ENCODE assay signal across 15 cellular contexts in genomic region chr1:30775433-30775975, GRCh38. TPM values are rescaled to one million over a fixed set of nuclear protein-coding genes. Genes with fewer than 3 reads are reported as not detected.
DNase-seq lines count a peak whose midpoint lies in the region; ATAC-seq and TF ChIP-seq lines count a peak whose summit lies in the region.
"Had no signal": no experiment of that assay in that cellular context is flagged by ENCODE, and none has a peak within 500 bp of the region (broad histone marks: within the 10 kb centered on the region; RNA-seq: fewer than 3 reads in every experiment).

No MANE protein-coding gene starts in this region.

- H3K27me3 Mint-ChIP-seq in glutamatergic neuron (ENCODE audit: unreplicated experiment) = peaks cover 2% of the 10 kb centered on the region
- H3K27me3 Mint-ChIP-seq in activated T-cell treated with anti-CD3 and anti-CD28 coated beads, Interleukin-2, amount 50 U/mL, for 72 hours (ENCODE audit: low read depth) = no peaks in the 10 kb centered on the region
- H3K27me3 Mint-ChIP-seq: CD8-positive, alpha-beta memory T cell had no signal

- intact Hi-C loops in Right ventricle myocardium superior (cut with DNase I) (no loop called here), cardiac septum (cut with DNase I) (no loop called here)

- ATAC-seq in Right ventricle myocardium superior (ENCODE audit: poor library complexity) = no peak
- no peak for ATAC-seq in stimulated activated effector memory CD8-positive, alpha-beta T cell treated with anti-CD3 and anti-CD28 coated beads, Interleukin-12 subunit alpha, Interleukin-12 subunit beta, amount 100 ng/mL, for 72 hours
- no peak for ATAC-seq in activated T-cell treated with anti-CD3 and anti-CD28 coated beads, Interleukin-2, amount 50 U/mL, for 72 hours (replicated peaks in 1 of 2)

- H3K4me1 Mint-ChIP-seq in stimulated activated effector memory CD8-positive, alpha-beta T cell treated with anti-CD3 and anti-CD28 coated beads, Interleukin-12 subunit alpha, Interleukin-12 subunit beta, amount 100 ng/mL, for 72 hours = peaks cover 6% of the 10 kb centered on the region
- peaks cover 5% of the 10 kb centered on the region for H3K4me1 Mint-ChIP-seq in glutamatergic neuron (ENCODE audit: low read depth, unreplicated experiment)
- peaks cover 15% of the 10 kb centered on the region for H3K4me1 Mint-ChIP-seq in activated T-cell treated with anti-CD3 and anti-CD28 coated beads, Interleukin-2, amount 50 U/mL, for 72 hours (ENCODE audit: low read depth)

- H3K36me3 Mint-ChIP-seq in stimulated activated effector memory CD8-positive, alpha-beta T cell treated with anti-CD3 and anti-CD28 coated beads, Interleukin-12 subunit alpha, Interleukin-12 subunit beta, amount 100 ng/mL, for 72 hours = peaks cover 7% of the 10 kb centered on the region
- no peaks in the 10 kb centered on the region for H3K36me3 Mint-ChIP-seq in glutamatergic neuron (ENCODE audit: unreplicated experiment)
- no peaks in the 10 kb centered on the region for H3K36me3 Mint-ChIP-seq in activated T-cell treated with anti-CD3 and anti-CD28 coated beads, Interleukin-2, amount 50 U/mL, for 72 hours (ENCODE audit: insufficient read depth in 2 of 2)
- H3K36me3 Mint-ChIP-seq: CD8-positive, alpha-beta memory T cell had no signal

- H3K27ac Mint-ChIP-seq in stimulated activated effector memory CD8-positive, alpha-beta T cell treated with anti-CD3 and anti-CD28 coated beads, Interleukin-12 subunit alpha, Interleukin-12 subunit beta, amount 100 ng/mL, for 72 hours = peak overlapping the region; percentile 4
- H3K27ac Mint-ChIP-seq in glutamatergic neuron (ENCODE audit: unreplicated experiment) = no peak overlapping the region
- no peak overlapping the region for H3K27ac Mint-ChIP-seq in activated T-cell treated with anti-CD3 and anti-CD28 coated beads, Interleukin-2, amount 50 U/mL, for 72 hours

- H3K9me3 Mint-ChIP-seq in stimulated activated effector memory CD8-positive, alpha-beta T cell treated with anti-CD3 and anti-CD28 coated beads, Interleukin-12 subunit alpha, Interleukin-12 subunit beta, amount 100 ng/mL, for 72 hours = no peaks in the 10 kb centered on the region
- peaks cover 1% of the 10 kb centered on the region for H3K9me3 Mint-ChIP-seq in glutamatergic neuron (ENCODE audit: unreplicated experiment)
- no peaks in the 10 kb centered on the region for H3K9me3 Mint-ChIP-seq in activated T-cell treated with anti-CD3 and anti-CD28 coated beads, Interleukin-2, amount 50 U/mL, for 72 hours

- peak; percentile 13 for DNase-seq in Right ventricle myocardium superior
- DNase-seq in cardiac septum (ENCODE audit: low spot score) = no peak
- DNase-seq in islet precursor cell = peak; percentile 31
- no peak for DNase-seq in stimulated activated effector memory CD8-positive, alpha-beta T cell treated with anti-CD3 and anti-CD28 coated beads, Interleukin-12 subunit alpha, Interleukin-12 subunit beta, amount 100 ng/mL, for 72 hours (ENCODE audit: low spot score in 2 of 2)
- DNase-seq in glutamatergic neuron = no peak
- no peak for DNase-seq in ecto neural progenitor cell (ENCODE audit: low spot score)
- no peak for DNase-seq in activated T-cell treated with anti-CD3 and anti-CD28 coated beads, Interleukin-2, amount 50 U/mL, for 72 hours
- DNase-seq: BE2C; Caco-2; CD8-positive, alpha-beta memory T cell; DND-41; GF-D8; GM23248; H7; IMR-90 had no signal

- no peak overlapping the region for H3K4me3 Mint-ChIP-seq in stimulated activated effector memory CD8-positive, alpha-beta T cell treated with anti-CD3 and anti-CD28 coated beads, Interleukin-12 subunit alpha, Interleukin-12 subunit beta, amount 100 ng/mL, for 72 hours
- H3K4me3 Mint-ChIP-seq in glutamatergic neuron (ENCODE audit: unreplicated experiment) = no peak overlapping the region
- H3K4me3 Mint-ChIP-seq in activated T-cell treated with anti-CD3 and anti-CD28 coated beads, Interleukin-2, amount 50 U/mL, for 72 hours = no peak overlapping the region
- H3K4me3 Mint-ChIP-seq: CD8-positive, alpha-beta memory T cell had no signal

- no peak for TF ChIP-seq CTCF in glutamatergic neuron (IDR thresholded peaks at IDR 0.05; ENCODE audit: partially characterized antibody, unreplicated experiment)

RNA-seq across cellular contexts. Expression of gene LAPTM5, which starts 17.9 kb away (rescaled TPM):
- total RNA-seq in Right ventricle myocardium superior = 19.5 TPM
- total RNA-seq in cardiac septum = 14.2 TPM
- total RNA-seq in glutamatergic neuron (ENCODE audit: unreplicated experiment) = 0.56 TPM
- 100 to 1,000 TPM; 220 to 281 TPM for total RNA-seq in activated T-cell treated with anti-CD3 and anti-CD28 coated beads, Interleukin-2, amount 50 U/mL, for 72 hours
- total RNA-seq: Caco-2, GM23248, IMR-90 had no signal

RNA-seq across cellular contexts. Expression of gene MATN1, which starts 52.1 kb away (rescaled TPM):
- total RNA-seq in Right ventricle myocardium superior (not detected), cardiac septum (not detected), glutamatergic neuron (ENCODE audit: unreplicated experiment) (0.22 TPM)
- total RNA-seq in activated T-cell treated with anti-CD3 and anti-CD28 coated beads, Interleukin-2, amount 50 U/mL, for 72 hours = 1 to 10 TPM; 1.0 to 1.2 TPM
- total RNA-seq: Caco-2, IMR-90 had no signal

Comparison
In these comparisons a context has a peak if more than half of its experiments do, and no peak if none do; other contexts are left out.
1. DNase-seq: peak in Right ventricle myocardium superior (single experiment) and islet precursor cell (single experiment); none in cardiac septum (single experiment), stimulated activated effector memory CD8-positive, alpha-beta T cell treated with anti-CD3 and anti-CD28 coated beads, Interleukin-12 subunit alpha, Interleukin-12 subunit beta, amount 100 ng/mL, for 72 hours (0 of 2), glutamatergic neuron (single experiment), ecto neural progenitor cell (single experiment) and activated T-cell treated with anti-CD3 and anti-CD28 coated beads, Interleukin-2, amount 50 U/mL, for 72 hours (0 of 2).
2. RNA of gene LAPTM5, which starts 17.9 kb away (total RNA-seq): 220 to 281 TPM in activated T-cell treated with anti-CD3 and anti-CD28 coated beads, Interleukin-2, amount 50 U/mL, for 72 hours; 19.5 TPM in Right ventricle myocardium superior (single experiment), 14.2 TPM in cardiac septum (single experiment) and 0.56 TPM in glutamatergic neuron (single experiment); every median in the first group is over 10 times any median in the second.